ENCODE assay signal across 8 cellular contexts in genomic region chr6:125301435-125302391, GRCh38. TPM values are rescaled to one million over a fixed set of nuclear protein-coding genes. Genes with fewer than 3 reads are reported as not detected.
DNase-seq lines count a peak whose midpoint lies in the region; ATAC-seq and TF ChIP-seq lines count a peak whose summit lies in the region.

Gene HDDC2 (minus strand): TSS chr6:125301967. CDS start chr6:125301932, 35 bp downstream.

- H3K9ac ChIP-seq in DND-41 (ENCODE audit: low read depth, low read length) (peak within 1 kb of the TSS; percentile 85), HUES48 (ENCODE audit: low read depth, low read length) (peak within 1 kb of the TSS; percentile 94), SK-N-MC (ENCODE audit: insufficient read length) (peak within 1 kb of the TSS; percentile 94)

- peak within 1 kb of the TSS; percentile 98 for H3K4me3 Mint-ChIP-seq in activated naive CD8-positive, alpha-beta T cell
- H3K4me3 Mint-ChIP-seq in glutamatergic neuron (ENCODE audit: unreplicated experiment) (peak within 1 kb of the TSS; percentile 88), osteocyte (ENCODE audit: unreplicated experiment) (peak within 1 kb of the TSS; percentile 85)

- H3K9me3 Mint-ChIP-seq in activated naive CD8-positive, alpha-beta T cell (ENCODE audit: low read depth) = no peaks in the 10 kb centered on the region
- H3K9me3 Mint-ChIP-seq in glutamatergic neuron (ENCODE audit: unreplicated experiment) = peaks cover 2% of the 10 kb centered on the region
- H3K9me3 Mint-ChIP-seq in osteocyte (ENCODE audit: unreplicated experiment) = peaks cover 7% of the 10 kb centered on the region

- DNase-seq in DND-41 = peak; percentile 74
- DNase-seq in SK-N-MC (ENCODE audit: low read depth, low spot score) = peak; percentile 24
- peak; percentile 85 for DNase-seq in glutamatergic neuron
- DNase-seq in osteocyte (ENCODE audit: extremely low spot score, unreplicated experiment) = peak; percentile 91

- H3K4me3 ChIP-seq in DND-41 (ENCODE audit: low read depth in 1 of 2, low read length in 2 of 2) (peak within 1 kb of the TSS; percentile 52 to 64; a peak in 3 of 4 replicates), HUES48 (ENCODE audit: low read depth, low read length) (peak within 1 kb of the TSS; percentile 81), SK-N-MC (peak within 1 kb of the TSS; percentile 79), urinary bladder (ENCODE audit: low read depth, low read length) (peak within 1 kb of the TSS; percentile 91)

- H3K36me3 ChIP-seq in DND-41 (ENCODE audit: insufficient read depth, low read length) (peaks cover 33% of the 10 kb centered on the region), HUES48 (ENCODE audit: control insufficient read depth, insufficient read depth, low read length) (peaks cover 37% of the 10 kb centered on the region), SK-N-MC (ENCODE audit: insufficient read depth, low read length) (peaks cover 38% of the 10 kb centered on the region), urinary bladder (ENCODE audit: insufficient read depth) (peaks cover 2% of the 10 kb centered on the region)

- H3K27ac ChIP-seq in DND-41 (ENCODE audit: low read length) = peak within 1 kb of the TSS; percentile 84
- H3K27ac ChIP-seq in HUES48 (ENCODE audit: low read depth, low read length) = peak within 1 kb of the TSS; percentile 90
- H3K27ac ChIP-seq in SK-N-MC = peak within 1 kb of the TSS; percentile 63
- peak within 1 kb of the TSS; percentile 80 for H3K27ac ChIP-seq in urinary bladder (ENCODE audit: low read depth)

- H3K27ac Mint-ChIP-seq in activated naive CD8-positive, alpha-beta T cell = peak within 1 kb of the TSS; percentile 98
- peak within 1 kb of the TSS; percentile 75 for H3K27ac Mint-ChIP-seq in glutamatergic neuron (ENCODE audit: unreplicated experiment)
- H3K27ac Mint-ChIP-seq in osteocyte (ENCODE audit: unreplicated experiment) = peak within 1 kb of the TSS; percentile 91

- H3K4me1 ChIP-seq in DND-41 (ENCODE audit: insufficient read depth, low read length) (peaks cover 32% of the 10 kb centered on the region), HUES48 (ENCODE audit: control insufficient read depth, insufficient read depth, low read length) (no peaks in the 10 kb centered on the region), urinary bladder (ENCODE audit: insufficient read depth) (peaks cover 2% of the 10 kb centered on the region)

- peak within 1 kb of the TSS; percentile 86 for H3K4me2 ChIP-seq in DND-41 (ENCODE audit: insufficient read depth, low read length)

- H3K9me3 ChIP-seq in DND-41 (ENCODE audit: insufficient read depth, low read length, severe bottlenecking) = no peaks in the 10 kb centered on the region
- no peaks in the 10 kb centered on the region for H3K9me3 ChIP-seq in HUES48 (ENCODE audit: control insufficient read depth, insufficient read depth, low read length)
- no peaks in the 10 kb centered on the region for H3K9me3 ChIP-seq in SK-N-MC (ENCODE audit: low read depth, low read length)

- H3K79me2 ChIP-seq in DND-41 (ENCODE audit: insufficient read depth, low read length) = peaks cover 30% of the 10 kb centered on the region

- H3K27me3 ChIP-seq in DND-41 (ENCODE audit: insufficient read depth, low read length, poor library complexity) (peaks cover 2% of the 10 kb centered on the region), HUES48 (ENCODE audit: control insufficient read depth, insufficient read depth, low read length) (no peaks in the 10 kb centered on the region; the same call in 1 of the 2 replicates)

- TF ChIP-seq CTCF in DND-41 (IDR thresholded peaks at IDR 0.05; ENCODE audit: borderline replicate concordance, extremely low read depth, low read length, poor library complexity, severe bottlenecking) = no peak
- no peak for TF ChIP-seq CTCF in glutamatergic neuron (IDR thresholded peaks at IDR 0.05; ENCODE audit: partially characterized antibody, unreplicated experiment)
- TF ChIP-seq CTCF in osteocyte (IDR thresholded peaks at IDR 0.05) = no peak

- no peaks in the 10 kb centered on the region for H3K27me3 Mint-ChIP-seq in activated naive CD8-positive, alpha-beta T cell
- H3K27me3 Mint-ChIP-seq in glutamatergic neuron (ENCODE audit: unreplicated experiment) = no peaks in the 10 kb centered on the region
- H3K27me3 Mint-ChIP-seq in osteocyte (ENCODE audit: unreplicated experiment) = no peaks in the 10 kb centered on the region

- ATAC-seq in DND-41 (ENCODE audit: insufficient read depth, low read depth) (peak; percentile 85), GM21423 (IDR thresholded peaks at IDR 0.05; ENCODE audit: unreplicated experiment) (peak; percentile 91)

- H4K20me1 ChIP-seq in DND-41 (ENCODE audit: insufficient read depth, low read length) = no peaks in the 10 kb centered on the region

- H3K4me1 Mint-ChIP-seq in activated naive CD8-positive, alpha-beta T cell (ENCODE audit: low read depth) = peaks cover 55% of the 10 kb centered on the region
- peaks cover 9% of the 10 kb centered on the region for H3K4me1 Mint-ChIP-seq in glutamatergic neuron (ENCODE audit: low read depth, unreplicated experiment)
- peaks cover 33% of the 10 kb centered on the region for H3K4me1 Mint-ChIP-seq in osteocyte (ENCODE audit: unreplicated experiment)

- H3K36me3 Mint-ChIP-seq in activated naive CD8-positive, alpha-beta T cell = peaks cover 27% of the 10 kb centered on the region
- H3K36me3 Mint-ChIP-seq in glutamatergic neuron (ENCODE audit: unreplicated experiment) (no peaks in the 10 kb centered on the region), osteocyte (ENCODE audit: unreplicated experiment) (peaks cover 26% of the 10 kb centered on the region)

- 4% methylated on average over 67 of the region's 67 CpGs for WGBS in urinary bladder

- peak within 1 kb of the TSS; percentile 92 for H2AFZ ChIP-seq in DND-41 (ENCODE audit: low read depth, low read length)

RNA-seq across cellular contexts. Expression of gene HDDC2, which starts in this region (rescaled TPM):
- total RNA-seq in glutamatergic neuron (ENCODE audit: unreplicated experiment) (55.4 TPM), osteocyte (51.0 and 56.6 TPM in 2 replicates), urinary bladder (44.6 TPM)
- 53.5 TPM for polyA plus RNA-seq in urinary bladder

Comparison
In these comparisons a context has a peak if more than half of its experiments do, and no peak if none do; other contexts are left out.
1. Peak in every context shown above with its lines: DNase-seq, ATAC-seq, H3K4me3 ChIP-seq and H3K27ac ChIP-seq.
2. DNase-seq: peak in every context shown above with its lines; median percentile 91 in osteocyte; 85 in glutamatergic neuron; 74 in DND-41; 24 in SK-N-MC.